Comparison of ENCODE assay signal across 8 cellular contexts in the genomic region with DNA sequence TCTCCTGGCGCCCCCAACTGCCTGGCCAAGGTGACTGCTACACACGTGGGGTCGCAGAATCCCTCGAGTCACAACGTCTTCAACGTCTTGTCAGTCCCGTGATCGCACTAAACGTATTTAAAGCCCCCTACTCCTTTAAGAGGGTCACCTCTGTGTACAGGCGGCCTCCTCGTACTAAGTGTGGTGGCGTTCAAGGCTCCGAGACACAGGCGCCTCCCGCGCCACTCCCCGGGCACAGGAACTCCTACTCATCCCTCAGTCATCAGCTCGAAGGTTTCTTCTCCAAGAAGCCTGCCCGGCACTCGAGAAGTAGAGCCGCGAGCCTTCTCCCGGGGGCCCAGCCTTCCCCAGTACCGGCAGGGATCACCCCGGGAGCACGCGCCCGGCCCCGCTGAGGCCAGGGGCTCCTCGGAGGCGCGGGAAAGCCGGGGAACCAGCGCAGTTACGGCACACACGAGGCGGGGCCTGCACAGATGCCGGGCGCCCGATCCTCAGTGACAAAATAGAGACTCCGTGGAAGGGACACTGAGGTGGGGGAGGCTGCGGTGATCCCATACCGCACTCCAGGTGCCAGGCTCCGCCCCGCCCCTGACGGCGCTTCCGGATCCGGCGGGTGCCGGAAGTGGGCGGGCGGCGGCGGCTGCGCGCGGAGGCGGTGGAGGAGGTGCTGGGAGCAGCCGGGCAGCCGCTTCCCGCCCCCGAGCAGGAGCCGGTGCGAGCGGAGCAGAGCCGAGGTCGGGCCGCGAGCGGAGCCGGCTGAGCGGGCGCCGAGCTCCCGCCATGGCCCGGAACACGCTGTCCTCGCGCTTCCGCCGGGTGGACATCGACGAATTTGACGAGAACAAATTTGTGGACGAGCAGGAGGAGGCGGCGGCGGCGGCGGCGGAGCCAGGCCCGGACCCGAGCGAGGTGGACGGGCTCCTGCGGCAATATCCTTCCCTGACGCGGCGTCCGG. TPM values are rescaled to one million over a fixed set of nuclear protein-coding genes. Genes with fewer than 3 reads are reported as not detected.
A peak's percentile ranks its signal among the peaks of the same experiment; 100 is the strongest.
DNase-seq lines count a peak whose midpoint lies in the region; ATAC-seq and TF ChIP-seq lines count a peak whose summit lies in the region.

No MANE protein-coding gene starts in this region.

- H3K9me2 ChIP-seq in hepatocyte (replicated peaks; ENCODE audit: insufficient read depth) = no peaks in the 10 kb centered on the region

- TF ChIP-seq CTCF in GM13977 (IDR thresholded peaks at IDR 0.05; ENCODE audit: extremely low read depth, insufficient read depth, missing control alignments) = peak; percentile 52
- TF ChIP-seq CTCF in astrocyte of the cerebellum (IDR thresholded peaks at IDR 0.05; ENCODE audit: low read depth, low read length, missing control alignments) = no peak
- peak; percentile 21 for TF ChIP-seq CTCF in hepatocyte (IDR thresholded peaks at IDR 0.05; ENCODE audit: poor library complexity)
- peak; percentile 35 for TF ChIP-seq CTCF in retinal pigment epithelial cell (conservative IDR thresholded peaks at IDR 0.05; ENCODE audit: low read depth, low read length)

- no peaks in the 10 kb centered on the region for H3K36me3 ChIP-seq in hepatocyte (replicated peaks; ENCODE audit: insufficient read depth, low read depth)

- peak overlapping the region; percentile 100 for H3K27ac ChIP-seq in hepatocyte

- peak; percentile 97 for DNase-seq in GM13977 (ENCODE audit: low spot score)
- peak; percentile 54 for DNase-seq in NCI-H1417 treated with DMSO at 0.1 percent for 48 hours (lab: John Stamatoyannopoulos, UW)
- peak; percentile 87 for DNase-seq in T-helper 9 cell
- peak; percentile 41 for DNase-seq in astrocyte of the cerebellum (ENCODE audit: low read depth)
- peak; percentile 95 for DNase-seq in hepatocyte (ENCODE audit: low spot score)
- peak; percentile 39 for DNase-seq in retinal pigment epithelial cell (ENCODE audit: low read depth)

- ATAC-seq in HG02763 (IDR thresholded peaks at IDR 0.05; ENCODE audit: unreplicated experiment) (peak; percentile 66), GM18870 (IDR thresholded peaks at IDR 0.05; ENCODE audit: unreplicated experiment) (no peak)

- peaks cover 63% of the 10 kb centered on the region for H3K79me2 ChIP-seq in hepatocyte

- peak overlapping the region; percentile 96 for H3K4me2 ChIP-seq in hepatocyte

- in situ Hi-C loops in GM13977 (cut with MboI; ENCODE audit: low pct_unique_long_range_greater_than_20kb, low sequenced_read_pairs, unreplicated experiment) = no loop called here
- in situ Hi-C loops in astrocyte of the cerebellum (cut with HindIII; ENCODE audit: low sequenced_read_pairs) = no loop called here

- H3K4me3 ChIP-seq in astrocyte of the cerebellum (ENCODE audit: low read depth, low read length) (peak overlapping the region; percentile 98), hepatocyte (peak overlapping the region; percentile 98), retinal pigment epithelial cell (ENCODE audit: low read length) (peak overlapping the region; percentile 89)

- H2AFZ ChIP-seq in hepatocyte = peak overlapping the region; percentile 87

- peaks cover 22% of the 10 kb centered on the region for H4K20me1 ChIP-seq in hepatocyte (ENCODE audit: insufficient read depth, poor library complexity, severe bottlenecking)

- 2% methylated on average over 73 of the region's 101 CpGs for WGBS in hepatocyte (ENCODE audit: low lambda C conversion rate, missing lambda C conversion rate)

- no peaks in the 10 kb centered on the region for H3K27me3 ChIP-seq in hepatocyte

- H3K4me1 ChIP-seq in hepatocyte (ENCODE audit: insufficient read depth) = peaks cover 25% of the 10 kb centered on the region

- no peaks in the 10 kb centered on the region for H3K9me3 ChIP-seq in hepatocyte (ENCODE audit: low read depth)

RNA-seq across cellular contexts. Expression of a gene that starts 6.9 kb away (rescaled TPM):
- 40.3 and 44.0 TPM in 2 replicates for total RNA-seq in hepatocyte
- 84.4 and 95.5 TPM in 2 replicates for polyA plus RNA-seq in hepatocyte

RNA-seq across cellular contexts. Expression of a gene that starts 7.0 kb away (rescaled TPM):
- total RNA-seq in hepatocyte = 1,257 and 1,574 TPM in 2 replicates
- polyA plus RNA-seq in hepatocyte = 927 and 1,057 TPM in 2 replicates

RNA-seq across cellular contexts. Expression of a gene that starts 15.5 kb away (rescaled TPM):
- not detected in 2 replicates for total RNA-seq in hepatocyte
- not detected in 2 replicates for polyA plus RNA-seq in hepatocyte

Comparison
In these comparisons a context has a peak if more than half of its experiments do, and no peak if none do; other contexts are left out.
1. DNase-seq: peak in every context shown above with its lines; median percentile 97 in GM13977; 95 in hepatocyte; 87 in T-helper 9 cell; 54 in NCI-H1417 treated with DMSO at 0.1 percent for 48 hours; 41 in astrocyte of the cerebellum; 39 in retinal pigment epithelial cell.